ENCODE assay signal across 8 cellular contexts in genomic region chr11:6611092-6612007, GRCh38. TPM values are rescaled to one million over a fixed set of nuclear protein-coding genes. Genes with fewer than 3 reads are reported as not detected.
DNase-seq lines count a peak whose midpoint lies in the region; ATAC-seq, FAIRE-seq and TF ChIP-seq lines count a peak whose summit lies in the region.

No MANE protein-coding gene starts in this region.

- intact Hi-C loops in sciatic nerve (cut with DNase I): no loop called here

- no peaks in the 10 kb centered on the region for H3K27me3 Mint-ChIP-seq in activated naive CD8-positive, alpha-beta T cell

- TF ChIP-seq CTCF in right atrium auricular region (IDR thresholded peaks at IDR 0.05): no peak

- peak overlapping the region; percentile 66 to 83 for H3K4me3 ChIP-seq in right atrium auricular region

- H3K36me3 ChIP-seq in right atrium auricular region: peaks cover 54% of the 10 kb centered on the region

- peak; percentile 8 for ATAC-seq in GM21723 (IDR thresholded peaks at IDR 0.05; ENCODE audit: unreplicated experiment)
- no peak for ATAC-seq in sciatic nerve

- H3K27me3 ChIP-seq in right atrium auricular region: no peaks in the 10 kb centered on the region

- DNase-seq in GM03348 (ENCODE audit: low spot score) (peak; percentile 37), M059J (ENCODE audit: low read depth) (peak; percentile 28), right atrium auricular region (ENCODE audit: low spot score) (no peak), sciatic nerve (ENCODE audit: low spot score) (peak; percentile 82), H4 (ENCODE audit: low spot score) (no peak), frontal cortex (ENCODE audit: low spot score in 2 of 2) (no peak)

- H3K27ac ChIP-seq in right atrium auricular region: peak overlapping the region; percentile 97

- FAIRE-seq in frontal cortex (lab: Jason Lieb, UNC): no peak

- H3K4me3 Mint-ChIP-seq in activated naive CD8-positive, alpha-beta T cell: peak overlapping the region; percentile 97

- H3K36me3 Mint-ChIP-seq in activated naive CD8-positive, alpha-beta T cell: no peaks in the 10 kb centered on the region

- no peaks in the 10 kb centered on the region for H3K9me3 ChIP-seq in right atrium auricular region

- H3K4me1 ChIP-seq in right atrium auricular region: peaks cover 0 to 57% of the 10 kb centered on the region in 2 donors

- H3K27ac Mint-ChIP-seq in activated naive CD8-positive, alpha-beta T cell: peak overlapping the region; percentile 95

- no peaks in the 10 kb centered on the region for H3K9me3 Mint-ChIP-seq in activated naive CD8-positive, alpha-beta T cell (ENCODE audit: low read depth)

- H3K4me1 Mint-ChIP-seq in activated naive CD8-positive, alpha-beta T cell (ENCODE audit: low read depth): peaks cover 47% of the 10 kb centered on the region

RNA-seq across cellular contexts. Expression of gene TAF10, which starts 0.7 kb away (rescaled TPM):
- 108 and 133 TPM in 2 replicates for total RNA-seq in M059J (2014; rRNA removed; shearing (Covaris generic))
- total RNA-seq in right atrium auricular region: 10 to 100 TPM; 26.6 to 54.0 TPM
- 79.4 TPM for total RNA-seq in sciatic nerve
- total RNA-seq in H4 (2014; rRNA removed; shearing (Covaris generic)): 96.9 and 142 TPM in 2 replicates
- total RNA-seq in frontal cortex: 10.2 TPM

RNA-seq across cellular contexts. Expression of gene ILK, which starts 7.8 kb away (rescaled TPM):
- 152 and 201 TPM in 2 replicates for total RNA-seq in M059J (2014; rRNA removed; shearing (Covaris generic))
- 100 to 1,000 TPM; 142 to 193 TPM for total RNA-seq in right atrium auricular region
- 208 TPM for total RNA-seq in sciatic nerve
- total RNA-seq in H4 (2014; rRNA removed; shearing (Covaris generic)): 139 and 144 TPM in 2 replicates
- 48.1 TPM for total RNA-seq in frontal cortex

RNA-seq across cellular contexts. Expression of gene TPP1, which starts 7.9 kb away (rescaled TPM):
- total RNA-seq in M059J (2014; rRNA removed; shearing (Covaris generic)): 57.4 and 94.6 TPM in 2 replicates
- 10 to 100 TPM; 48.8 to 83.1 TPM for total RNA-seq in right atrium auricular region
- total RNA-seq in sciatic nerve: 100 TPM
- 26.3 and 29.1 TPM in 2 replicates for total RNA-seq in H4 (2014; rRNA removed; shearing (Covaris generic))
- total RNA-seq in frontal cortex: 3.3 TPM

RNA-seq across cellular contexts. Expression of gene RRP8, which starts 7.9 kb away (rescaled TPM):
- total RNA-seq in M059J (2014; rRNA removed; shearing (Covaris generic)): 18.0 and 18.8 TPM in 2 replicates
- total RNA-seq in right atrium auricular region (10 to 100 TPM in 1 of 2 donors, 1 to 10 TPM in 1; 9.7 to 12.2 TPM), sciatic nerve (20.9 TPM), frontal cortex (11.4 TPM)
- total RNA-seq in H4 (2014; rRNA removed; shearing (Covaris generic)): 20.7 and 21.6 TPM in 2 replicates

RNA-seq across cellular contexts. Expression of gene DCHS1, which starts 44.3 kb away (rescaled TPM):
- total RNA-seq in M059J (2014; rRNA removed; shearing (Covaris generic)): 4.6 and 8.8 TPM in 2 replicates
- total RNA-seq in right atrium auricular region (10 to 100 TPM in 1 of 2 donors, 1 to 10 TPM in 1; 9.3 to 23.0 TPM), sciatic nerve (22.7 TPM), frontal cortex (38.3 TPM)
- 0.08 and 0.19 TPM in 2 replicates for total RNA-seq in H4 (2014; rRNA removed; shearing (Covaris generic))

Comparison
In these comparisons a context has a peak if more than half of its experiments do, and no peak if none do; other contexts are left out.
1. DNase-seq: peak in GM03348 (single experiment), M059J (single experiment) and sciatic nerve (single experiment); none in right atrium auricular region (single experiment), H4 (single experiment) and frontal cortex (0 of 2).